In the genomic region with DNA sequence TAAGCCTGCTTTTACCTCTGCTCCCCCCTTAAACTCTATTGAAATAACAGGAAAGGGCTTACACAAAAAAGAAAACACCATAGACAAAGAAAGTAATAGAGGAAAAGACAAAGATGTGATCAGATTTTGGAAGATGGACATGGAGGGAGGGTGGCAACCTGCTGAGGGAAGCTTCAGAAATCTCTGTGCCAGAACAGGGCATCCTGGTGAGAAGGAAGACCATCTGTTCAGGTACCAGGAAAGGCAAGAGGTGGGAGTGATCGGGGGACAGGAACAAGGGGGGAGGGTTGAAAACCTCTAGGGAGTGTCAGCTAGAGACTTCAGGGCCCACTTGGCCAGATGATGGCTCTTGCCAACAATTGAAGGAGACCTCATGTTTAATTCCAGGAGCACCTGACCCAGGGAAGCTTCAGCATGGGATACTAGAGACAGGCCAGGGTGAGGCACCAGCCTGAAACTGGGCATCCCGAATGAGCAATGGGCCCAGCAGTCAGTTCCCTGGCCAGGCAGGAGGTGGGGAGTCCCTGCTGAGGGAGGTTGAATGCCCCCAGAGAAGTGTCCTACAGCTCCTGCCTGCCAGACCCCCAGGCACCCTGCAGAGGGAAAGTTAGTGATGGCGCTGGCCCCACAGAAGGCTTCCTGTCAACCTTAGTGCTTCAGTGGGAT, we compare ENCODE assay signal across 1 cellular context.
TF ChIP-seq lines count a peak whose summit lies in the region.

No MANE protein-coding gene starts in this region.

TF ChIP-seq in GM12878, 131 proteins besides CTCF, POLR2A, EP300 and RAD21:
- TF ChIP-seq, protein P1, sequence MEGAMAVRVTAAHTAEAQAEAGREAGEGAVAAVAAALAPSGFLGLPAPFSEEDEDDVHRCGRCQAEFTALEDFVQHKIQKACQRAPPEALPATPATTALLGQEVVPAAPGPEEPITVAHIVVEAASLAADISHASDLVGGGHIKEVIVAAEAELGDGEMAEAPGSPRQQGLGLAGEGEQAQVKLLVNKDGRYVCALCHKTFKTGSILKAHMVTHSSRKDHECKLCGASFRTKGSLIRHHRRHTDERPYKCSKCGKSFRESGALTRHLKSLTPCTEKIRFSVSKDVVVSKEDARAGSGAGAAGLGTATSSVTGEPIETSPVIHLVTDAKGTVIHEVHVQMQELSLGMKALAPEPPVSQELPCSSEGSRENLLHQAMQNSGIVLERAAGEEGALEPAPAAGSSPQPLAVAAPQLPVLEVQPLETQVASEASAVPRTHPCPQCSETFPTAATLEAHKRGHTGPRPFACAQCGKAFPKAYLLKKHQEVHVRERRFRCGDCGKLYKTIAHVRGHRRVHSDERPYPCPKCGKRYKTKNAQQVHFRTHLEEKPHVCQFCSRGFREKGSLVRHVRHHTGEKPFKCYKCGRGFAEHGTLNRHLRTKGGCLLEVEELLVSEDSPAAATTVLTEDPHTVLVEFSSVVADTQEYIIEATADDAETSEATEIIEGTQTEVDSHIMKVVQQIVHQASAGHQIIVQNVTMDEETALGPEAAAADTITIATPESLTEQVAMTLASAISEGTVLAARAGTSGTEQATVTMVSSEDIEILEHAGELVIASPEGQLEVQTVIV (IDR thresholded peaks at IDR 0.05; ENCODE audit: borderline replicate concordance, partially characterized antibody) = no peak
- TF ChIP-seq, protein P2, sequence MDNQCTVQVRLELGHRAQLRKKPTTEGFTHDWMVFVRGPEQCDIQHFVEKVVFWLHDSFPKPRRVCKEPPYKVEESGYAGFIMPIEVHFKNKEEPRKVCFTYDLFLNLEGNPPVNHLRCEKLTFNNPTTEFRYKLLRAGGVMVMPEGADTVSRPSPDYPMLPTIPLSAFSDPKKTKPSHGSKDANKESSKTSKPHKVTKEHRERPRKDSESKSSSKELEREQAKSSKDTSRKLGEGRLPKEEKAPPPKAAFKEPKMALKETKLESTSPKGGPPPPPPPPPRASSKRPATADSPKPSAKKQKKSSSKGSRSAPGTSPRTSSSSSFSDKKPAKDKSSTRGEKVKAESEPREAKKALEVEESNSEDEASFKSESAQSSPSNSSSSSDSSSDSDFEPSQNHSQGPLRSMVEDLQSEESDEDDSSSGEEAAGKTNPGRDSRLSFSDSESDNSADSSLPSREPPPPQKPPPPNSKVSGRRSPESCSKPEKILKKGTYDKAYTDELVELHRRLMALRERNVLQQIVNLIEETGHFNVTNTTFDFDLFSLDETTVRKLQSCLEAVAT (IDR thresholded peaks at IDR 0.05) = no peak
- peak; percentile 43; the same call in 1 of the 2 replicates for TF ChIP-seq POLR2AphosphoS5 (IDR thresholded peaks at IDR 0.05; ENCODE audit: low read length)
- no peak for TF ChIP-seq NFXL1 (IDR thresholded peaks at IDR 0.05; ENCODE audit: borderline replicate concordance)
- TF ChIP-seq YY1 (IDR thresholded peaks at IDR 0.05; ENCODE audit: low read depth, low read length) = no peak
